ENCODE assay signal across 8 cellular contexts in the genomic region with DNA sequence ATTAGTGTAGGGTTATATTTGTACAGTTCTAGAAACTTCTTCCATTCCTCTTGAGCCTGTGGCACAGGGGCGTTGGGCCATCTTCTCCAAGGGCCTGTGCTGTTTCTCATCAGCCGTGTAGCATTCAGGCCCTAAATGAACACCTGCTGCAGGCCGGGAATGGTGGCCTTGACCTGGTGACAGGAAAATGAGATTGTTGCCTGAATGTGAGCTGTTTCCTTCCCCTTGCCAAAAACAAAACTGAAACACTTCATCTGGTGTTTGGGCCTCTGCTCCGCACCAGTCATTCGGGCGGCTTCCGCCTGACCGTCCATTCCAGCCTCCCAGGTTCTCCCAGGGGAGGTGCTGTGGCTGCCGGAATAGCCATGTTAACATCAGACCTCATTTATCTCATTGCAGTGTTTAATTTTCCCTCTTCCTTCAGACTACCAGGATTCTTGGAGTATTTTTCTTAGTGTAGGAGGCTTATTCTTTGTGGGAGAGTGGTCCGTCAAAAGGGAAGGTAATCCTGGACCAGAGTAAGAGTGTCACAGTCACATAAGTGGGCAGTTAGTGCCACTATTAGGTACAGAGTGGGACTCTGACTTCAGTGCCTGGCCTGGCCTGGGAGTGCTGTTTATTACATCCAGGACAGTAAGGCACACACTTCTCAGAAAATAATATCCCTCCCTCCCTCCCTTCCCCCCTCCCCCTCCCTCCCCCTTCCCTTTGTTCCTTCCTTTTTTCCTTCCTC.
DNase-seq lines count a peak whose midpoint lies in the region; ATAC-seq, FAIRE-seq and TF ChIP-seq lines count a peak whose summit lies in the region.

No MANE protein-coding gene starts in this region.

- no peak overlapping the region for H3K4me3 ChIP-seq in esophagus muscularis mucosa
- H3K4me3 ChIP-seq in small intestine (ENCODE audit: low read depth in 1 of 2, low read length in 2 of 2): no peak overlapping the region
- no peak overlapping the region for H3K4me3 ChIP-seq in neuronal stem cell (ENCODE audit: low read length in 2 of 2)

- H2BK15ac ChIP-seq in neuronal stem cell (ENCODE audit: low read length): no peak overlapping the region

- 63% methylated on average over 10 of the region's 10 CpGs for WGBS in esophagus muscularis mucosa
- WGBS in small intestine, 3 donors: 34 to 54% (median 38%) methylated on average over 10 of the region's 10 CpGs
- no CpG with 5 or more reads among the region's 10 CpGs for WGBS in neuronal stem cell (ENCODE audit: extremely low coverage in 2 of 2, insufficient read length in 2 of 2, insufficient replicate concordance in 1 of 2), 2 donors

- no peak overlapping the region for H3K18ac ChIP-seq in neuronal stem cell (ENCODE audit: low read length)

- peaks cover 1% of the 10 kb centered on the region for H3K79me1 ChIP-seq in neuronal stem cell (ENCODE audit: low read depth, low read length)

- no peak overlapping the region for H4K8ac ChIP-seq in neuronal stem cell (ENCODE audit: low read depth, low read length)

- no peak overlapping the region for H3K4ac ChIP-seq in neuronal stem cell (ENCODE audit: low read length)

- H3K4me2 ChIP-seq in neuronal stem cell (ENCODE audit: insufficient read depth, low read length, poor library complexity, severe bottlenecking): no peak overlapping the region

- no peak overlapping the region for H3K23ac ChIP-seq in neuronal stem cell (ENCODE audit: low read depth, low read length, poor library complexity)

- H3K9me3 ChIP-seq in esophagus muscularis mucosa (no peaks in the 10 kb centered on the region), small intestine (ENCODE audit: control insufficient read depth, low read depth) (no peaks in the 10 kb centered on the region), neuronal stem cell (replicated peaks in 1 of 2; ENCODE audit: control insufficient read depth in 2 of 2, insufficient read depth in 1 of 2, low read depth in 1 of 2, low read length in 2 of 2) (no peaks in the 10 kb centered on the region)

- peak; percentile 39 for TF ChIP-seq POLR2A in GM19193 (IDR thresholded peaks at IDR 0.05; ENCODE audit: extremely low read depth, insufficient read depth, insufficient read length)
- no peak for TF ChIP-seq POLR2A in esophagus muscularis mucosa (IDR thresholded peaks at IDR 0.05; ENCODE audit: low read depth)

- peaks cover 0 to 8% (median 0%) of the 10 kb centered on the region in 4 donors for H3K36me3 ChIP-seq in esophagus muscularis mucosa
- peaks cover 0 to 3% of the 10 kb centered on the region in 2 donors for H3K36me3 ChIP-seq in small intestine (ENCODE audit: control insufficient read depth in 2 of 2, insufficient read depth in 2 of 2, low read length in 2 of 2)
- H3K36me3 ChIP-seq in neuronal stem cell (replicated peaks in 1 of 2; ENCODE audit: control insufficient read depth in 2 of 2, insufficient read depth in 2 of 2, low read length in 2 of 2): no peaks in the 10 kb centered on the region

- no peak for FAIRE-seq in small intestine (lab: Jason Lieb, UNC)

- no peak for TF ChIP-seq CTCF in esophagus muscularis mucosa (IDR thresholded peaks at IDR 0.05)

- no peak overlapping the region for H2BK12ac ChIP-seq in neuronal stem cell (ENCODE audit: low read length)

- ATAC-seq in HG03039 (IDR thresholded peaks at IDR 0.05; ENCODE audit: unreplicated experiment): peak; percentile 76

- intact Hi-C loops in esophagus muscularis mucosa (cut with DNase I): no loop called here

- no peak overlapping the region for H2BK120ac ChIP-seq in neuronal stem cell (ENCODE audit: low read depth, low read length)

- DNase-seq in esophagus muscularis mucosa (ENCODE audit: extremely low spot score): no peak
- peak; percentile 32 for DNase-seq in small intestine
- DNase-seq in NCI-H226: no peak
- DNase-seq in neuronal stem cell (ENCODE audit: low spot score): no peak
- DNase-seq in NCI-H2196 treated with DMSO at 0.1 percent for 48 hours (lab: John Stamatoyannopoulos, UW; ENCODE audit: unreplicated experiment): no peak
- DNase-seq in effector CD4-positive, alpha-beta T cell: no peak

- no peak for TF ChIP-seq EP300 in esophagus muscularis mucosa (IDR thresholded peaks at IDR 0.05)

- H3K9ac ChIP-seq in neuronal stem cell (ENCODE audit: low read depth, low read length, poor library complexity): no peak overlapping the region

- H3K4me1 ChIP-seq in esophagus muscularis mucosa (peaks cover 20 to 50% (median 27%) of the 10 kb centered on the region in 4 donors), small intestine (ENCODE audit: control insufficient read depth in 2 of 2, insufficient read depth in 1 of 2, low read depth in 1 of 2, low read length in 1 of 2) (no peaks in the 10 kb centered on the region), neuronal stem cell (ENCODE audit: control insufficient read depth in 2 of 2, insufficient read depth in 1 of 2, low read depth in 1 of 2, low read length in 2 of 2) (peaks cover 5 to 8% of the 10 kb centered on the region in 2 donors)

- H2AFZ ChIP-seq in neuronal stem cell (ENCODE audit: low read length): no peak overlapping the region

- no peak overlapping the region for H4K91ac ChIP-seq in neuronal stem cell (ENCODE audit: low read depth, low read length, poor library complexity)

- peak overlapping the region; percentile 58 to 76 (median 60) for H3K27ac ChIP-seq in esophagus muscularis mucosa (replicated peaks in 1 of 4)
- H3K27ac ChIP-seq in small intestine (ENCODE audit: low read depth in 1 of 2, low read length in 1 of 2): peak overlapping the region in 1 of 2 donors; percentile 86
- no peak overlapping the region for H3K27ac ChIP-seq in neuronal stem cell (replicated peaks; ENCODE audit: low read length)

- H3K27me3 ChIP-seq in esophagus muscularis mucosa (no peaks in the 10 kb centered on the region), small intestine (ENCODE audit: control insufficient read depth in 2 of 2, insufficient read depth in 2 of 2, low read length in 2 of 2) (no peaks in the 10 kb centered on the region), neuronal stem cell (ENCODE audit: control insufficient read depth in 3 of 3, insufficient read depth in 3 of 3, low read depth in 1 of 3, low read length in 3 of 3) (no peaks in the 10 kb centered on the region)

- no peak overlapping the region for H2AK5ac ChIP-seq in neuronal stem cell (ENCODE audit: low read depth, low read length)

- no peak overlapping the region for H2BK5ac ChIP-seq in neuronal stem cell (ENCODE audit: low read length)

- H3K14ac ChIP-seq in neuronal stem cell (ENCODE audit: low read length): no peak overlapping the region
